In genomic region chr4:8642651-8643321, GRCh38 we compare ENCODE assay signal across 22 cellular contexts. TPM values are rescaled to one million over a fixed set of nuclear protein-coding genes. Genes with fewer than 3 reads are reported as not detected.
A peak's percentile ranks its signal among the peaks of the same experiment; 100 is the strongest.
DNase-seq lines count a peak whose midpoint lies in the region; ATAC-seq and TF ChIP-seq lines count a peak whose summit lies in the region.
"Had no signal": no experiment of that assay in that cellular context is flagged by ENCODE, and none has a peak within 500 bp of the region (broad histone marks: within the 10 kb centered on the region; RNA-seq: fewer than 3 reads in every experiment).

No MANE protein-coding gene starts in this region.

- no peak for TF ChIP-seq POLR2A in erythroblast (IDR thresholded peaks at IDR 0.05; ENCODE audit: low read length)

- no peaks in the 10 kb centered on the region for H3K27me3 ChIP-seq in right atrium auricular region
- H3K27me3 ChIP-seq in upper lobe of right lung = no peaks in the 10 kb centered on the region

- ATAC-seq in Right ventricle myocardium inferior = no peak
- ATAC-seq in upper lobe of right lung = no peak
- ATAC-seq in HG03025 (IDR thresholded peaks at IDR 0.05; ENCODE audit: low FRiP score, unreplicated experiment) = no peak
- ATAC-seq: A549 had no signal

- H3K36me3 ChIP-seq in right atrium auricular region (no peaks in the 10 kb centered on the region), upper lobe of right lung (no peaks in the 10 kb centered on the region)

- no peaks in the 10 kb centered on the region for H3K9me3 ChIP-seq in right atrium auricular region
- no peaks in the 10 kb centered on the region for H3K9me3 ChIP-seq in upper lobe of right lung
- H3K9me3 ChIP-seq: A549, Caco-2 had no signal

- H3K36me3 Mint-ChIP-seq in chondrocyte (ENCODE audit: low read depth) (no peaks in the 10 kb centered on the region), neural crest cell (ENCODE audit: low read depth) (no peaks in the 10 kb centered on the region)

- H3K4me3 Mint-ChIP-seq in chondrocyte (ENCODE audit: unreplicated experiment) (no peak overlapping the region), neural crest cell (no peak overlapping the region)
- H3K4me3 Mint-ChIP-seq: B cell; CD4-positive, alpha-beta T cell had no signal

- intact Hi-C loops in Right ventricle myocardium inferior (cut with DNase I) (no loop called here), upper lobe of right lung (cut with DNase I) (no loop called here)

- H3K27ac Mint-ChIP-seq in chondrocyte (ENCODE audit: unreplicated experiment) (no peak overlapping the region), neural crest cell (ENCODE audit: unreplicated experiment) (peak overlapping the region; percentile 50)
- H3K27ac Mint-ChIP-seq: B cell; CD4-positive, alpha-beta T cell had no signal

- no peak overlapping the region for H3K27ac ChIP-seq in right atrium auricular region
- H3K27ac ChIP-seq in upper lobe of right lung = no peak overlapping the region
- H3K27ac ChIP-seq: A549 had no signal

- peaks cover 27% of the 10 kb centered on the region for H3K27me3 Mint-ChIP-seq in chondrocyte (ENCODE audit: low read depth)
- H3K27me3 Mint-ChIP-seq in neural crest cell (ENCODE audit: low read depth) = peaks cover 25% of the 10 kb centered on the region
- H3K27me3 Mint-ChIP-seq: B cell; CD4-positive, alpha-beta T cell had no signal

- H3K4me3 ChIP-seq in right atrium auricular region = no peak overlapping the region
- H3K4me3 ChIP-seq in upper lobe of right lung = no peak overlapping the region
- H3K4me3 ChIP-seq: A549 had no signal

- H3K4me1 ChIP-seq in right atrium auricular region = no peaks in the 10 kb centered on the region
- H3K4me1 ChIP-seq in upper lobe of right lung = no peaks in the 10 kb centered on the region
- H3K4me1 ChIP-seq: A549, Caco-2 had no signal

- H3K9me3 Mint-ChIP-seq in chondrocyte (ENCODE audit: low read depth) (no peaks in the 10 kb centered on the region), neural crest cell (no peaks in the 10 kb centered on the region)
- H3K9me3 Mint-ChIP-seq: CD4-positive, alpha-beta T cell had no signal

- TF ChIP-seq CTCF in right atrium auricular region (IDR thresholded peaks at IDR 0.05) (no peak), chondrocyte (IDR thresholded peaks at IDR 0.05) (no peak), neural crest cell (conservative IDR thresholded peaks at IDR 0.05) (no peak), upper lobe of right lung (IDR thresholded peaks at IDR 0.05) (no peak)

- DNase-seq in Right ventricle myocardium inferior (ENCODE audit: missing footprints) (peak; percentile 53), right atrium auricular region (ENCODE audit: low spot score) (no peak), chondrocyte (ENCODE audit: low spot score) (peak; percentile 19), neural crest cell (ENCODE audit: low read depth, low spot score) (no peak), upper lobe of right lung (peak; percentile 32), NCI-H510A (lab: John Stamatoyannopoulos, UW) (no peak), erythroblast (lab: John Stamatoyannopoulos, UW) (no peak)
- DNase-seq: CD4-positive, alpha-beta T cell; DMS 273 treated with DMSO at 0.1 percent for 48 hours; Kasumi-1; NCI-H1417; NCI-H1694 treated with DMSO at 0.1 percent for 48 hours; NCI-H2081 treated with DMSO at 0.1 percent for 48 hours; NCI-H2171 treated with DMSO at 0.1 percent for 48 hours; NCI-H526; SHP77 had no signal

- no peaks in the 10 kb centered on the region for H3K4me1 Mint-ChIP-seq in chondrocyte (ENCODE audit: low read depth)
- no peaks in the 10 kb centered on the region for H3K4me1 Mint-ChIP-seq in neural crest cell
- H3K4me1 Mint-ChIP-seq: B cell had no signal

RNA-seq across cellular contexts. Expression of gene CPZ, which starts 50.2 kb away (rescaled TPM):
- total RNA-seq in Right ventricle myocardium inferior (0.41 TPM), right atrium auricular region (1 to 10 TPM in 1 of 2 donors, under 1 TPM in 1; 0.90 to 1.2 TPM), chondrocyte (8.9 to 22.2 TPM (median 9.5 TPM) in 3 replicates), neural crest cell (not detected in 2 replicates), upper lobe of right lung (6.7 TPM)
- total RNA-seq: B cell; CD4-positive, alpha-beta T cell; MCF 10A; OCI-LY7 had no signal

Comparison
In these comparisons a context has a peak if more than half of its experiments do, and no peak if none do; other contexts are left out.
1. DNase-seq: peak in Right ventricle myocardium inferior (single experiment), chondrocyte (single experiment) and upper lobe of right lung (single experiment); none in right atrium auricular region (single experiment), neural crest cell (single experiment), NCI-H510A (single experiment) and erythroblast (0 of 2).